11 cellular contexts compared by ENCODE assay signal in genomic region chr4:100986360-100986868, GRCh38.
DNase-seq lines count a peak whose midpoint lies in the region; ATAC-seq and TF ChIP-seq lines count a peak whose summit lies in the region.
"Had no signal": no experiment of that assay in that cellular context is flagged by ENCODE, and none has a peak within 500 bp of the region (broad histone marks: within the 10 kb centered on the region; RNA-seq: fewer than 3 reads in every experiment).

No MANE protein-coding gene starts in this region.

- H3K4me3 Mint-ChIP-seq in nephron progenitor cell, result no peak overlapping the region
- no peak overlapping the region for H3K4me3 Mint-ChIP-seq in activated T-cell treated with anti-CD3 and anti-CD28 coated beads, Interleukin-2, amount 50 U/mL, for 72 hours

- in situ Hi-C loops in astrocyte of the cerebellum (cut with HindIII; ENCODE audit: low sequenced_read_pairs), result no loop called here

- H3K4me1 Mint-ChIP-seq in nephron progenitor cell, result peaks cover 18% of the 10 kb centered on the region
- no peaks in the 10 kb centered on the region for H3K4me1 Mint-ChIP-seq in activated T-cell treated with anti-CD3 and anti-CD28 coated beads, Interleukin-2, amount 50 U/mL, for 72 hours (ENCODE audit: low read depth)

- no peak for ATAC-seq in GM18517 (IDR thresholded peaks at IDR 0.05; ENCODE audit: unreplicated experiment)
- no peak for ATAC-seq in activated T-cell treated with anti-CD3 and anti-CD28 coated beads, Interleukin-2, amount 50 U/mL, for 72 hours (replicated peaks in 1 of 2)
- ATAC-seq in GM18907 (IDR thresholded peaks at IDR 0.05; ENCODE audit: unreplicated experiment), result no peak

- DNase-seq in ELF-1 (ENCODE audit: low read depth, low spot score) (peak; percentile 81), astrocyte of the cerebellum (ENCODE audit: low read depth) (peak; percentile 57), iPS DF 19.7 (ENCODE audit: low read depth, low spot score) (peak; percentile 15), nephron progenitor cell (peak; percentile 8), NCI-H1694 treated with DMSO at 0.1 percent for 48 hours (lab: John Stamatoyannopoulos, UW) (no peak)
- DNase-seq in activated T-cell treated with anti-CD3 and anti-CD28 coated beads, Interleukin-2, amount 50 U/mL, for 72 hours, result no peak
- DNase-seq: activated CD8-positive, alpha-beta memory T cell treated with anti-CD3 and anti-CD28 coated beads for 24 hours; MV-4-11; stomach had no signal

- TF ChIP-seq CTCF in astrocyte of the cerebellum (IDR thresholded peaks at IDR 0.05; ENCODE audit: low read depth, low read length, missing control alignments), result no peak
- no peak for TF ChIP-seq CTCF in nephron progenitor cell (IDR thresholded peaks at IDR 0.05)

- H3K27ac Mint-ChIP-seq in nephron progenitor cell, result peak overlapping the region; percentile 39
- no peak overlapping the region for H3K27ac Mint-ChIP-seq in activated T-cell treated with anti-CD3 and anti-CD28 coated beads, Interleukin-2, amount 50 U/mL, for 72 hours

- H3K9me3 Mint-ChIP-seq in nephron progenitor cell, result no peaks in the 10 kb centered on the region
- H3K9me3 Mint-ChIP-seq in activated T-cell treated with anti-CD3 and anti-CD28 coated beads, Interleukin-2, amount 50 U/mL, for 72 hours, result no peaks in the 10 kb centered on the region

- no peaks in the 10 kb centered on the region for H3K36me3 Mint-ChIP-seq in nephron progenitor cell (ENCODE audit: low read depth)
- H3K36me3 Mint-ChIP-seq in activated T-cell treated with anti-CD3 and anti-CD28 coated beads, Interleukin-2, amount 50 U/mL, for 72 hours (ENCODE audit: insufficient read depth in 2 of 2), result no peaks in the 10 kb centered on the region

- no peaks in the 10 kb centered on the region for H3K27me3 Mint-ChIP-seq in nephron progenitor cell (ENCODE audit: low read depth, poor library complexity)
- H3K27me3 Mint-ChIP-seq in activated T-cell treated with anti-CD3 and anti-CD28 coated beads, Interleukin-2, amount 50 U/mL, for 72 hours (ENCODE audit: low read depth), result peaks cover 6% of the 10 kb centered on the region

- H3K4me3 ChIP-seq in astrocyte of the cerebellum (ENCODE audit: low read depth, low read length), result no peak overlapping the region
- H3K4me3 ChIP-seq: stomach had no signal

Comparison
In these comparisons a context has a peak if more than half of its experiments do, and no peak if none do; other contexts are left out.
1. DNase-seq: peak in ELF-1 (single experiment), astrocyte of the cerebellum (single experiment), iPS DF 19.7 (single experiment) and nephron progenitor cell (single experiment); none in NCI-H1694 treated with DMSO at 0.1 percent for 48 hours (single experiment) and activated T-cell treated with anti-CD3 and anti-CD28 coated beads, Interleukin-2, amount 50 U/mL, for 72 hours (0 of 2).